ENCODE assay signal across 5 cellular contexts in genomic region chr3:84918592-84918991, GRCh38. TPM values are rescaled to one million over a fixed set of nuclear protein-coding genes. Genes with fewer than 3 reads are reported as not detected.
"Had no signal": no experiment of that assay in that cellular context is flagged by ENCODE, and none has a peak within 500 bp of the region (broad histone marks: within the 10 kb centered on the region; RNA-seq: fewer than 3 reads in every experiment).

No MANE protein-coding gene starts in this region.

RNA-seq across cellular contexts. Expression of gene CADM2, which starts 40.2 kb away (rescaled TPM):
- total RNA-seq: HepG2, HT-29, HT1080, IMR-90 had no signal
- polyA plus RNA-seq: HepG2, IgD-negative memory B cell, IMR-90 had no signal
